ENCODE assay signal across 25 cellular contexts in genomic region chr4:182804131-182804530, GRCh38.
"Had no signal": no experiment of that assay in that cellular context is flagged by ENCODE, and none has a peak within 500 bp of the region (broad histone marks: within the 10 kb centered on the region; RNA-seq: fewer than 3 reads in every experiment).

No MANE protein-coding gene starts in this region.

- H3K79me2 ChIP-seq: hepatocyte, parathyroid adenoma had no signal

- H3K27ac Mint-ChIP-seq: stimulated activated effector memory CD8-positive, alpha-beta T cell treated with anti-CD3 and anti-CD28 coated beads, Interleukin-12 subunit alpha, Interleukin-12 subunit beta, amount 100 ng/mL, for 72 hours; stimulated activated naive CD8-positive, alpha-beta T cell treated with anti-CD3 and anti-CD28 coated beads, Interleukin-15, Interleukin-2, amounts not matched to agents 100 ng/mL and 50 ng/mL, for 24 hours; type B pancreatic cell had no signal

- DNase-seq: heart right ventricle; islet precursor cell; left lung; lower lobe of right lung; mammary epithelial cell; mesenchymal stem cell; naive B cell; natural killer cell; nephron progenitor cell; nucleus accumbens; right lobe of liver; spleen; stimulated activated CD4-positive, alpha-beta T cell treated with anti-CD3 and anti-CD28 coated beads, Interleukin-4, amount 100 ng/mL, for 24 hours; stimulated activated naive CD4-positive, alpha-beta T cell; uterus had no signal

- H3K9me3 ChIP-seq: lower lobe of right lung, right atrium auricular region, right lobe of liver, suprapubic skin, thoracic aorta, uterus had no signal

- H3K4me1 ChIP-seq: parathyroid adenoma, uterus had no signal

- H2AFZ ChIP-seq: hepatocyte, parathyroid adenoma had no signal

- H3K9me3 Mint-ChIP-seq: natural killer cell; stimulated activated effector memory CD8-positive, alpha-beta T cell treated with anti-CD3 and anti-CD28 coated beads, Interleukin-12 subunit alpha, Interleukin-12 subunit beta, amount 100 ng/mL, for 72 hours; stimulated activated naive CD8-positive, alpha-beta T cell treated with anti-CD3 and anti-CD28 coated beads, Interleukin-15, Interleukin-2, amounts not matched to agents 100 ng/mL and 50 ng/mL, for 24 hours; type B pancreatic cell had no signal

- H3K36me3 ChIP-seq: heart right ventricle, left lung, lower lobe of right lung, right atrium auricular region, right lobe of liver, suprapubic skin, thoracic aorta, uterus had no signal

- H3K4me2 ChIP-seq: hepatocyte had no signal

- H3K4me3 Mint-ChIP-seq: naive B cell; natural killer cell; nephron progenitor cell; stimulated activated effector memory CD8-positive, alpha-beta T cell treated with anti-CD3 and anti-CD28 coated beads, Interleukin-12 subunit alpha, Interleukin-12 subunit beta, amount 100 ng/mL, for 72 hours; stimulated activated naive CD8-positive, alpha-beta T cell treated with anti-CD3 and anti-CD28 coated beads, Interleukin-15, Interleukin-2, amounts not matched to agents 100 ng/mL and 50 ng/mL, for 24 hours had no signal

- H3K27me3 ChIP-seq: hepatocyte, right atrium auricular region, right lobe of liver, tibial nerve, uterus had no signal

- H3K36me3 Mint-ChIP-seq: naive B cell; natural killer cell; stimulated activated effector memory CD8-positive, alpha-beta T cell treated with anti-CD3 and anti-CD28 coated beads, Interleukin-12 subunit alpha, Interleukin-12 subunit beta, amount 100 ng/mL, for 72 hours had no signal

- H3K27ac ChIP-seq: heart right ventricle, hepatocyte, left lung, lower lobe of right lung, parathyroid adenoma, right atrium auricular region, right lobe of liver, skin epidermis, spleen, suprapubic skin, thoracic aorta, tibial nerve, uterus had no signal

- H3K4me3 ChIP-seq: heart right ventricle, hepatocyte, left lung, lower lobe of right lung, right atrium auricular region, right lobe of liver, skin epidermis, spleen, suprapubic skin, thoracic aorta, tibial nerve, uterus had no signal

- H3K9ac ChIP-seq: parathyroid adenoma had no signal
